In genomic region chr5:115888027-115888426, GRCh38 we compare ENCODE assay signal across 10 cellular contexts. TPM values are rescaled to one million over a fixed set of nuclear protein-coding genes. Genes with fewer than 3 reads are reported as not detected.
DNase-seq lines count a peak whose midpoint lies in the region; ATAC-seq and TF ChIP-seq lines count a peak whose summit lies in the region.
"Had no signal": no experiment of that assay in that cellular context is flagged by ENCODE, and none has a peak within 500 bp of the region (broad histone marks: within the 10 kb centered on the region; RNA-seq: fewer than 3 reads in every experiment).

No MANE protein-coding gene starts in this region.

- no peaks in the 10 kb centered on the region for H3K9me3 Mint-ChIP-seq in T-helper 2 cell treated with Interferon-gamma antibody and Interleukin-4, amounts not matched to agents 5 μg/mL and 100 μg/mL, for 36 hours
- H3K9me3 Mint-ChIP-seq: activated naive CD4-positive, alpha-beta T cell treated with anti-CD3 and anti-CD28 coated beads, Interleukin-2, amount 50 U/mL, for 24 hours had no signal

- ATAC-seq in left lobe of liver (peak; percentile 69), HG03108 (IDR thresholded peaks at IDR 0.05; ENCODE audit: unreplicated experiment) (no peak), aorta (ENCODE audit: low FRiP score) (no peak)

- no peak overlapping the region for H3K27ac Mint-ChIP-seq in T-helper 2 cell treated with Interferon-gamma antibody and Interleukin-4, amounts not matched to agents 5 μg/mL and 100 μg/mL, for 36 hours
- H3K27ac Mint-ChIP-seq: activated naive CD4-positive, alpha-beta T cell treated with anti-CD3 and anti-CD28 coated beads, Interleukin-2, amount 50 U/mL, for 24 hours had no signal

- peaks cover 5% of the 10 kb centered on the region for H3K36me3 Mint-ChIP-seq in T-helper 2 cell treated with Interferon-gamma antibody and Interleukin-4, amounts not matched to agents 5 μg/mL and 100 μg/mL, for 36 hours (ENCODE audit: low read depth)

- no peak overlapping the region for H3K4me3 ChIP-seq in LNCaP clone FGC (ENCODE audit: low read depth, low read length)
- H3K4me3 ChIP-seq in astrocyte of the cerebellum (ENCODE audit: low read depth, low read length): no peak overlapping the region
- no peak overlapping the region for H3K4me3 ChIP-seq in aorta (ENCODE audit: low read length in 2 of 2)

- intact Hi-C loops in aorta (cut with DNase I): loop anchor here in 1 of 2 donors (5.0 kb wide), 1 partner anchor 144 kb away; the partner anchor contains the start of gene ARL14EPL

- in situ Hi-C loops in astrocyte of the cerebellum (cut with HindIII; ENCODE audit: low sequenced_read_pairs): no loop called here

- no peaks in the 10 kb centered on the region for H3K27me3 ChIP-seq in aorta (ENCODE audit: control insufficient read depth in 1 of 2, insufficient read depth in 2 of 2, low read length in 1 of 2)

- H3K4me3 Mint-ChIP-seq in T-helper 2 cell treated with Interferon-gamma antibody and Interleukin-4, amounts not matched to agents 5 μg/mL and 100 μg/mL, for 36 hours: no peak overlapping the region
- H3K4me3 Mint-ChIP-seq: activated naive CD4-positive, alpha-beta T cell treated with anti-CD3 and anti-CD28 coated beads, Interleukin-2, amount 50 U/mL, for 24 hours had no signal

- peak; percentile 6 for DNase-seq in COLO829 (ENCODE audit: low spot score)
- peak; percentile 42 for DNase-seq in LNCaP clone FGC (ENCODE audit: low read depth)
- DNase-seq in astrocyte of the cerebellum (ENCODE audit: low read depth): peak; percentile 16
- DNase-seq in left lobe of liver (ENCODE audit: low spot score): no peak
- DNase-seq in SHP77 treated with DMSO at 0.1 percent for 48 hours (lab: John Stamatoyannopoulos, UW): no peak
- no peak for DNase-seq in T-helper 2 cell treated with Interferon-gamma antibody and Interleukin-4, amounts not matched to agents 5 μg/mL and 100 μg/mL, for 36 hours (ENCODE audit: low spot score)
- DNase-seq in aorta: no peak
- DNase-seq: NCI-H345 had no signal

- WGBS in aorta, 2 donors: 40 to 44% methylated on average over 1 of the region's 1 CpG

- H3K27me3 Mint-ChIP-seq in T-helper 2 cell treated with Interferon-gamma antibody and Interleukin-4, amounts not matched to agents 5 μg/mL and 100 μg/mL, for 36 hours (ENCODE audit: low read depth): no peaks in the 10 kb centered on the region
- H3K27me3 Mint-ChIP-seq: activated naive CD4-positive, alpha-beta T cell treated with anti-CD3 and anti-CD28 coated beads, Interleukin-2, amount 50 U/mL, for 24 hours had no signal

- H3K4me1 ChIP-seq in aorta (ENCODE audit: control insufficient read depth in 1 of 2, insufficient read depth in 2 of 2, low read length in 2 of 2): no peaks in the 10 kb centered on the region

- TF ChIP-seq CTCF in LNCaP clone FGC (IDR thresholded peaks at IDR 0.05; ENCODE audit: control insufficient read depth, extremely low read depth, insufficient read depth) (peak; percentile 46), astrocyte of the cerebellum (IDR thresholded peaks at IDR 0.05; ENCODE audit: low read depth, low read length, missing control alignments) (no peak)

- H3K27ac ChIP-seq in aorta (ENCODE audit: low read depth in 1 of 2, low read length in 2 of 2): no peak overlapping the region

- no peaks in the 10 kb centered on the region for H3K36me3 ChIP-seq in aorta (ENCODE audit: control insufficient read depth in 1 of 2, insufficient read depth in 2 of 2, low read length in 1 of 2)

- no peaks in the 10 kb centered on the region for H3K4me1 Mint-ChIP-seq in T-helper 2 cell treated with Interferon-gamma antibody and Interleukin-4, amounts not matched to agents 5 μg/mL and 100 μg/mL, for 36 hours (ENCODE audit: low read depth)
- H3K4me1 Mint-ChIP-seq: activated naive CD4-positive, alpha-beta T cell treated with anti-CD3 and anti-CD28 coated beads, Interleukin-2, amount 50 U/mL, for 24 hours had no signal

- no peaks in the 10 kb centered on the region for H3K9me3 ChIP-seq in aorta (ENCODE audit: control insufficient read depth, low read length)

RNA-seq across cellular contexts. Expression of gene AP3S1, which starts 46.3 kb away (rescaled TPM):
- 36.6 TPM for total RNA-seq in left lobe of liver
- 100 to 1,000 TPM; 114 to 118 TPM for total RNA-seq in aorta
- 100 to 1,000 TPM in 1 of 2 donors, 10 to 100 TPM in 1; 86.5 to 273 TPM for polyA plus RNA-seq in aorta

RNA-seq across cellular contexts. Expression of gene ATG12, which starts 46.7 kb away (rescaled TPM):
- total RNA-seq in left lobe of liver (17.0 TPM), aorta (10 to 100 TPM; 42.5 to 52.5 TPM)
- polyA plus RNA-seq in aorta: 10 to 100 TPM; 45.3 to 62.6 TPM

Comparison
In these comparisons a context has a peak if more than half of its experiments do, and no peak if none do; other contexts are left out.
1. DNase-seq: peak in COLO829 (single experiment), LNCaP clone FGC (single experiment) and astrocyte of the cerebellum (single experiment); none in left lobe of liver (single experiment), SHP77 treated with DMSO at 0.1 percent for 48 hours (single experiment), T-helper 2 cell treated with Interferon-gamma antibody and Interleukin-4, amounts not matched to agents 5 μg/mL and 100 μg/mL, for 36 hours (single experiment) and aorta (0 of 2).